Comparison of ENCODE assay signal across 1 cellular context in the genomic region with DNA sequence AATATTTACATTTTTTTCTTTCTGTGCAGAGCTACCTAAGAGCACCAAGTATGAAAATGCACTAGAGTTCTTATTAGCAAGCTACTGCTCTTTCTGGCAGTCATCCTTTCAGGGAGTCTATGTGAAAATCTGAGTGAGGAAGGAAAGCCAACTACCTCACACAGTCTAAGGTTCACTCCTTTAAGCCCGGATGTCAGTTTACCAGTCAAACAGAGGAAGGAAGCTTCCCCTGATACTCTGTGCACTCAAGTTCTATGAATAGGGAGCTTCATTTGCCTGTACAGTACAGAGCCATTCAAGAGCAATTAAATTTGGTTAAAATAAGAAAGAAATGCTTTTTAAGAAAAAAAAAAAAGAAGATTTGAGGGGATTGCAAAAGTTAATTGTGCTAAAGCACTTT.
TF ChIP-seq lines count a peak whose summit lies in the region.

No MANE protein-coding gene starts in this region.

TF ChIP-seq in GM23338, 12 proteins besides CTCF, POLR2A, EP300 and RAD21 (continued from another document):
- TF ChIP-seq, protein P1, sequence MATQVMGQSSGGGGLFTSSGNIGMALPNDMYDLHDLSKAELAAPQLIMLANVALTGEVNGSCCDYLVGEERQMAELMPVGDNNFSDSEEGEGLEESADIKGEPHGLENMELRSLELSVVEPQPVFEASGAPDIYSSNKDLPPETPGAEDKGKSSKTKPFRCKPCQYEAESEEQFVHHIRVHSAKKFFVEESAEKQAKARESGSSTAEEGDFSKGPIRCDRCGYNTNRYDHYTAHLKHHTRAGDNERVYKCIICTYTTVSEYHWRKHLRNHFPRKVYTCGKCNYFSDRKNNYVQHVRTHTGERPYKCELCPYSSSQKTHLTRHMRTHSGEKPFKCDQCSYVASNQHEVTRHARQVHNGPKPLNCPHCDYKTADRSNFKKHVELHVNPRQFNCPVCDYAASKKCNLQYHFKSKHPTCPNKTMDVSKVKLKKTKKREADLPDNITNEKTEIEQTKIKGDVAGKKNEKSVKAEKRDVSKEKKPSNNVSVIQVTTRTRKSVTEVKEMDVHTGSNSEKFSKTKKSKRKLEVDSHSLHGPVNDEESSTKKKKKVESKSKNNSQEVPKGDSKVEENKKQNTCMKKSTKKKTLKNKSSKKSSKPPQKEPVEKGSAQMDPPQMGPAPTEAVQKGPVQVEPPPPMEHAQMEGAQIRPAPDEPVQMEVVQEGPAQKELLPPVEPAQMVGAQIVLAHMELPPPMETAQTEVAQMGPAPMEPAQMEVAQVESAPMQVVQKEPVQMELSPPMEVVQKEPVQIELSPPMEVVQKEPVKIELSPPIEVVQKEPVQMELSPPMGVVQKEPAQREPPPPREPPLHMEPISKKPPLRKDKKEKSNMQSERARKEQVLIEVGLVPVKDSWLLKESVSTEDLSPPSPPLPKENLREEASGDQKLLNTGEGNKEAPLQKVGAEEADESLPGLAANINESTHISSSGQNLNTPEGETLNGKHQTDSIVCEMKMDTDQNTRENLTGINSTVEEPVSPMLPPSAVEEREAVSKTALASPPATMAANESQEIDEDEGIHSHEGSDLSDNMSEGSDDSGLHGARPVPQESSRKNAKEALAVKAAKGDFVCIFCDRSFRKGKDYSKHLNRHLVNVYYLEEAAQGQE (IDR thresholded peaks at IDR 0.05; ENCODE audit: unreplicated experiment): no peak
- TF ChIP-seq EZH2 (IDR thresholded peaks at IDR 0.05; ENCODE audit: low read depth, unreplicated experiment) (no peak), CREB1 (CRISPR knock-in tag; IDR thresholded peaks at IDR 0.05; ENCODE audit: low read depth) (no peak)
- TF ChIP-seq, protein P2, sequence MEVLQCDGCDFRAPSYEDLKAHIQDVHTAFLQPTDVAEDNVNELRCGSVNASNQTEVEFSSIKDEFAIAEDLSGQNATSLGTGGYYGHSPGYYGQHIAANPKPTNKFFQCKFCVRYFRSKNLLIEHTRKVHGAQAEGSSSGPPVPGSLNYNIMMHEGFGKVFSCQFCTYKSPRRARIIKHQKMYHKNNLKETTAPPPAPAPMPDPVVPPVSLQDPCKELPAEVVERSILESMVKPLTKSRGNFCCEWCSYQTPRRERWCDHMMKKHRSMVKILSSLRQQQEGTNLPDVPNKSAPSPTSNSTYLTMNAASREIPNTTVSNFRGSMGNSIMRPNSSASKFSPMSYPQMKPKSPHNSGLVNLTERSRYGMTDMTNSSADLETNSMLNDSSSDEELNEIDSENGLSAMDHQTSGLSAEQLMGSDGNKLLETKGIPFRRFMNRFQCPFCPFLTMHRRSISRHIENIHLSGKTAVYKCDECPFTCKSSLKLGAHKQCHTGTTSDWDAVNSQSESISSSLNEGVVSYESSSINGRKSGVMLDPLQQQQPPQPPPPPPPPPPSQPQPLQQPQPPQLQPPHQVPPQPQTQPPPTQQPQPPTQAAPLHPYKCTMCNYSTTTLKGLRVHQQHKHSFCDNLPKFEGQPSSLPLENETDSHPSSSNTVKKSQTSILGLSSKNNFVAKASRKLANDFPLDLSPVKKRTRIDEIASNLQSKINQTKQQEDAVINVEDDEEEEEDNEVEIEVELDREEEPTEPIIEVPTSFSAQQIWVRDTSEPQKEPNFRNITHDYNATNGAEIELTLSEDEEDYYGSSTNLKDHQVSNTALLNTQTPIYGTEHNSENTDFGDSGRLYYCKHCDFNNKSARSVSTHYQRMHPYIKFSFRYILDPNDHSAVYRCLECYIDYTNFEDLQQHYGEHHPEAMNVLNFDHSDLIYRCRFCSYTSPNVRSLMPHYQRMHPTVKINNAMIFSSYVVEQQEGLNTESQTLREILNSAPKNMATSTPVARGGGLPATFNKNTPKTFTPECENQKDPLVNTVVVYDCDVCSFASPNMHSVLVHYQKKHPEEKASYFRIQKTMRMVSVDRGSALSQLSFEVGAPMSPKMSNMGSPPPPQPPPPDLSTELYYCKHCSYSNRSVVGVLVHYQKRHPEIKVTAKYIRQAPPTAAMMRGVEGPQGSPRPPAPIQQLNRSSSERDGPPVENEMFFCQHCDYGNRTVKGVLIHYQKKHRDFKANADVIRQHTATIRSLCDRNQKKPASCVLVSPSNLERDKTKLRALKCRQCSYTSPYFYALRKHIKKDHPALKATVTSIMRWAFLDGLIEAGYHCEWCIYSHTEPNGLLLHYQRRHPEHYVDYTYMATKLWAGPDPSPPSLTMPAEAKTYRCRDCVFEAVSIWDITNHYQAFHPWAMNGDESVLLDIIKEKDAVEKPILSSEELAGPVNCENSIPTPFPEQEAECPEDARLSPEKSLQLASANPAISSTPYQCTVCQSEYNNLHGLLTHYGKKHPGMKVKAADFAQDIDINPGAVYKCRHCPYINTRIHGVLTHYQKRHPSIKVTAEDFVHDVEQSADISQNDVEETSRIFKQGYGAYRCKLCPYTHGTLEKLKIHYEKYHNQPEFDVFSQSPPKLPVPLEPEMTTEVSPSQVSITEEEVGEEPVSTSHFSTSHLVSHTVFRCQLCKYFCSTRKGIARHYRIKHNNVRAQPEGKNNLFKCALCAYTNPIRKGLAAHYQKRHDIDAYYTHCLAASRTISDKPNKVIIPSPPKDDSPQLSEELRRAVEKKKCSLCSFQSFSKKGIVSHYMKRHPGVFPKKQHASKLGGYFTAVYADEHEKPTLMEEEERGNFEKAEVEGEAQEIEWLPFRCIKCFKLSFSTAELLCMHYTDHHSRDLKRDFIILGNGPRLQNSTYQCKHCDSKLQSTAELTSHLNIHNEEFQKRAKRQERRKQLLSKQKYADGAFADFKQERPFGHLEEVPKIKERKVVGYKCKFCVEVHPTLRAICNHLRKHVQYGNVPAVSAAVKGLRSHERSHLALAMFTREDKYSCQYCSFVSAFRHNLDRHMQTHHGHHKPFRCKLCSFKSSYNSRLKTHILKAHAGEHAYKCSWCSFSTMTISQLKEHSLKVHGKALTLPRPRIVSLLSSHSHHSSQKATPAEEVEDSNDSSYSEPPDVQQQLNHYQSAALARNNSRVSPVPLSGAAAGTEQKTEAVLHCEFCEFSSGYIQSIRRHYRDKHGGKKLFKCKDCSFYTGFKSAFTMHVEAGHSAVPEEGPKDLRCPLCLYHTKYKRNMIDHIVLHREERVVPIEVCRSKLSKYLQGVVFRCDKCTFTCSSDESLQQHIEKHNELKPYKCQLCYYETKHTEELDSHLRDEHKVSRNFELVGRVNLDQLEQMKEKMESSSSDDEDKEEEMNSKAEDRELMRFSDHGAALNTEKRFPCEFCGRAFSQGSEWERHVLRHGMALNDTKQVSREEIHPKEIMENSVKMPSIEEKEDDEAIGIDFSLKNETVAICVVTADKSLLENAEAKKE (CRISPR knock-in tag; IDR thresholded peaks at IDR 0.05): no peak
